ENCODE assay signal across 8 cellular contexts in the genomic region with DNA sequence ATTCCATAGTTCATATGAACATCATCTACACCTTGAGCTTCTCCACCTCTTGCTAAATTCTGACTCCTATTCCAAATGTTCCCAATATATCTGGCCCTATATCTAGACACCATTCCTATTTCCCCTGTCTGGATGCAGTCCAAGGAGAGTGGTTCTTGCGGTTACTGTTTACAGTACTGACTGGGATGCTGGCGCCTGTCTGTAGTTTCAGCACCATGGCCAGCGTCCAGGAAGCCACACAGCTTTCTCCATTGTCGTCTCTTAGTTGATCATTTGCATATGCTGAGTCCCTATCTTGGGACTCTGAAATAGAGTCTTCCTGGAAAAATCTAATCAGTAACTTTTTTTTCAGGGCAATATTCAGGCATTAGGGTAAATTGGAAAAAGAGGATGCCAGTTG. TPM values are rescaled to one million over a fixed set of nuclear protein-coding genes. Genes with fewer than 3 reads are reported as not detected.
DNase-seq lines count a peak whose midpoint lies in the region; ATAC-seq, FAIRE-seq and TF ChIP-seq lines count a peak whose summit lies in the region.

No MANE protein-coding gene starts in this region.

- H3K9me3 Mint-ChIP-seq in activated naive CD8-positive, alpha-beta T cell treated with anti-CD3 and anti-CD28 coated beads, Interleukin-2, amount 50 U/mL, for 24 hours = peaks cover 5% of the 10 kb centered on the region

- no peak for TF ChIP-seq CTCF in A549 (IDR thresholded peaks at IDR 0.05)
- no peak for TF ChIP-seq CTCF in HEK293 (tag by site-specific recombination; IDR thresholded peaks at IDR 0.05)
- TF ChIP-seq CTCF in RWPE2 (IDR thresholded peaks at IDR 0.05; ENCODE audit: poor library complexity, severe bottlenecking) = no peak

- H3K9me3 ChIP-seq in A549 (no peaks in the 10 kb centered on the region), HEK293 (ENCODE audit: control insufficient read depth, insufficient read depth, low read depth, low read length) (no peaks in the 10 kb centered on the region), RWPE2 (ENCODE audit: severe bottlenecking) (no peaks in the 10 kb centered on the region)

- H3K27me3 ChIP-seq in RWPE2 (ENCODE audit: insufficient read depth, poor library complexity, severe bottlenecking) = no peaks in the 10 kb centered on the region

- no peak for TF ChIP-seq POLR2A in A549 (IDR thresholded peaks at IDR 0.05; ENCODE audit: low read length)

- no peak for TF ChIP-seq RAD21 in A549 (conservative IDR thresholded peaks at IDR 0.05 in 1 of 2, IDR thresholded peaks at IDR 0.05 in 1 of 2)

- peak; percentile 29 to 40 for DNase-seq in A549 (ENCODE audit: low read depth in 1 of 2, low spot score in 1 of 2)
- DNase-seq in RWPE2 (ENCODE audit: low spot score) = no peak
- peak; percentile 71 for DNase-seq in activated naive CD8-positive, alpha-beta T cell treated with anti-CD3 and anti-CD28 coated beads, Interleukin-2, amount 50 U/mL, for 24 hours
- peak; percentile 32 to 73 for DNase-seq in left colon
- DNase-seq in stimulated activated naive CD8-positive, alpha-beta T cell treated with anti-CD3 and anti-CD28 coated beads, Interleukin-15, Interleukin-2, amounts not matched to agents 100 U/mL and 50 U/mL, for 24 hours = peak; percentile 75
- DNase-seq in NCI-H1930 (lab: John Stamatoyannopoulos, UW) = no peak

- H3K4me3 ChIP-seq in A549 (no peak overlapping the region), HEK293 (ENCODE audit: low read depth, low read length) (no peak overlapping the region), RWPE2 (ENCODE audit: severe bottlenecking) (no peak overlapping the region)

- H3K27me3 Mint-ChIP-seq in activated naive CD8-positive, alpha-beta T cell treated with anti-CD3 and anti-CD28 coated beads, Interleukin-2, amount 50 U/mL, for 24 hours = peaks cover 37% of the 10 kb centered on the region

- no peak overlapping the region for H3K27ac ChIP-seq in A549
- no peak overlapping the region for H3K27ac ChIP-seq in HEK293 (ENCODE audit: extremely low read depth, low read depth, low read length)
- H3K27ac ChIP-seq in RWPE2 (ENCODE audit: poor library complexity, severe bottlenecking) = no peak overlapping the region

- CTCF ChIA-PET in A549 (lab: Yijun Ruan, JAX) (no interaction called here), HEK293 (lab: Yijun Ruan, JAX) (interaction anchor here (1.8 kb wide), 1 partner anchor 39 kb away, joined by 9 read pairs; no protein-coding TSS in a partner anchor)

- H3K4me2 ChIP-seq in A549 = no peak overlapping the region

- peak; percentile 63 to 66; a peak in 3 of 6 replicates for ATAC-seq in A549
- peak; percentile 50; the same call in 1 of the 3 replicates for ATAC-seq in RWPE2 (ENCODE audit: low read depth)
- ATAC-seq in activated naive CD8-positive, alpha-beta T cell treated with anti-CD3 and anti-CD28 coated beads, Interleukin-2, amount 50 U/mL, for 24 hours = no peak
- ATAC-seq in left colon = peak; percentile 66
- no peak for ATAC-seq in stimulated activated naive CD8-positive, alpha-beta T cell treated with anti-CD3 and anti-CD28 coated beads, Interleukin-15, Interleukin-2, amounts not matched to agents 100 U/mL and 50 U/mL, for 24 hours
- no peak for ATAC-seq in HG02981 (IDR thresholded peaks at IDR 0.05; ENCODE audit: unreplicated experiment)

- H3K4me3 Mint-ChIP-seq in activated naive CD8-positive, alpha-beta T cell treated with anti-CD3 and anti-CD28 coated beads, Interleukin-2, amount 50 U/mL, for 24 hours = no peak overlapping the region

- H3K36me3 ChIP-seq in HEK293 (ENCODE audit: control insufficient read depth in 2 of 2, insufficient read depth in 1 of 2, low read length in 2 of 2) = no peaks in the 10 kb centered on the region
- H3K36me3 ChIP-seq in RWPE2 (ENCODE audit: low read depth) = no peaks in the 10 kb centered on the region

- no peaks in the 10 kb centered on the region for H3K36me3 Mint-ChIP-seq in activated naive CD8-positive, alpha-beta T cell treated with anti-CD3 and anti-CD28 coated beads, Interleukin-2, amount 50 U/mL, for 24 hours (ENCODE audit: low read depth)

- WGBS in A549 (ENCODE audit: missing lambda C conversion rate) = 9% methylated on average over 4 of the region's 4 CpGs

- peaks cover 41% of the 10 kb centered on the region for H3K4me1 Mint-ChIP-seq in activated naive CD8-positive, alpha-beta T cell treated with anti-CD3 and anti-CD28 coated beads, Interleukin-2, amount 50 U/mL, for 24 hours

- POLR2A ChIA-PET in A549 (lab: Yijun Ruan, JAX) (interaction anchor here (0.6 kb wide), 1 partner anchor 418 kb away, joined by 3 read pairs; no protein-coding TSS in a partner anchor), HEK293 (lab: Yijun Ruan, JAX) (no interaction called here)

- no peaks in the 10 kb centered on the region for H3K4me1 ChIP-seq in A549
- no peaks in the 10 kb centered on the region for H3K4me1 ChIP-seq in HEK293 (ENCODE audit: control insufficient read depth, insufficient read depth, low read length)
- no peaks in the 10 kb centered on the region for H3K4me1 ChIP-seq in RWPE2 (ENCODE audit: insufficient read depth, poor library complexity, severe bottlenecking)

- TF ChIP-seq EP300 in A549 (IDR thresholded peaks at IDR 0.05) = no peak

- intact Hi-C loops in left colon (cut with DNase I, micrococcal nuclease) = no loop called here

- peak; percentile 54 for FAIRE-seq in A549 (lab: Jason Lieb, UNC)

- no peak overlapping the region for H3K27ac Mint-ChIP-seq in activated naive CD8-positive, alpha-beta T cell treated with anti-CD3 and anti-CD28 coated beads, Interleukin-2, amount 50 U/mL, for 24 hours

TF ChIP-seq in A549, 52 proteins besides CTCF, POLR2A, EP300 and RAD21 (continues in another document):
- TF ChIP-seq MAZ (IDR thresholded peaks at IDR 0.05; ENCODE audit: borderline replicate concordance, low read depth, low read length) (no peak), NR3C1 (IDR thresholded peaks at IDR 0.05) (no peak), FOXS1 (CRISPR knock-in tag; IDR thresholded peaks at IDR 0.05) (no peak), CBX8 (IDR thresholded peaks at IDR 0.05) (no peak), EHMT2 (IDR thresholded peaks at IDR 0.05; ENCODE audit: low read depth) (peak; percentile 96), TP53 (CRISPR knock-in tag; IDR thresholded peaks at IDR 0.05) (no peak), RFX5 (IDR thresholded peaks at IDR 0.05) (no peak), CBX2 (IDR thresholded peaks at IDR 0.05; ENCODE audit: borderline replicate concordance, low read depth) (no peak), JUNB (IDR thresholded peaks at IDR 0.05) (no peak), TFCP2L1 (CRISPR knock-in tag; IDR thresholded peaks at IDR 0.05) (no peak)
- TF ChIP-seq, protein P1, sequence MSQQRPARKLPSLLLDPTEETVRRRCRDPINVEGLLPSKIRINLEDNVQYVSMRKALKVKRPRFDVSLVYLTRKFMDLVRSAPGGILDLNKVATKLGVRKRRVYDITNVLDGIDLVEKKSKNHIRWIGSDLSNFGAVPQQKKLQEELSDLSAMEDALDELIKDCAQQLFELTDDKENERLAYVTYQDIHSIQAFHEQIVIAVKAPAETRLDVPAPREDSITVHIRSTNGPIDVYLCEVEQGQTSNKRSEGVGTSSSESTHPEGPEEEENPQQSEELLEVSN (IDR thresholded peaks at IDR 0.05; ENCODE audit: borderline replicate concordance, low read depth) = no peak

TF ChIP-seq in HEK293, 187 proteins besides CTCF, POLR2A, EP300 and RAD21 (continues in another document):
- TF ChIP-seq ZNF76 (tag by site-specific recombination; IDR thresholded peaks at IDR 0.05; ENCODE audit: borderline replicate concordance, low read depth) = no peak
- TF ChIP-seq PBX3 (CRISPR knock-in tag; IDR thresholded peaks at IDR 0.05) = 0 out of 2 replicates have a peak, but pooled peaks have one; percentile 57

RNA-seq across cellular contexts. Expression of gene LAIR2, which starts 14.9 kb away (rescaled TPM):
- polyA plus RNA-seq in A549 (2011; rRNA removed) (not detected in 2 replicates), A549 (2017; fragmentation: RNase III; extraction: RNeasy Plus Mini Kit Qiagen cat#74134 plus additional on column Dnase treatment) (not detected in 3 replicates)
- polyA plus RNA-seq in A549 (2012; cell fraction: cytosol; rRNA removed) = not detected in 2 replicates
- polyA plus RNA-seq in A549 (2012; cell fraction: nucleus; rRNA removed) = not detected in 2 replicates
- not detected in 2 replicates for polyA minus RNA-seq in A549 (2011; rRNA and poly(A)+ RNA removed)
- total RNA-seq in left colon = not detected

RNA-seq across cellular contexts. Expression of gene CDC42EP5, which starts 44.4 kb away (rescaled TPM):
- not detected in 2 replicates for polyA plus RNA-seq in A549 (2011; rRNA removed)
- 0.16 TPM in 1 of 2 replicates, not detected in the other for polyA plus RNA-seq in A549 (2012; cell fraction: cytosol; rRNA removed)
- polyA plus RNA-seq in A549 (2012; cell fraction: nucleus; rRNA removed) = not detected in 2 replicates
- polyA plus RNA-seq in A549 (2017; fragmentation: RNase III; extraction: RNeasy Plus Mini Kit Qiagen cat#74134 plus additional on column Dnase treatment) = not detected in 3 replicates
- polyA minus RNA-seq in A549 (2011; rRNA and poly(A)+ RNA removed) = not detected in 2 replicates
- total RNA-seq in left colon = 100 to 1,000 TPM; 501 to 569 TPM

RNA-seq across cellular contexts. Expression of gene LENG9, which starts 53.9 kb away (rescaled TPM):
- polyA plus RNA-seq in A549 (2011; rRNA removed) (1.9 and 2.1 TPM in 2 replicates), A549 (2017; fragmentation: RNase III; extraction: RNeasy Plus Mini Kit Qiagen cat#74134 plus additional on column Dnase treatment) (3.8 to 4.9 TPM (median 4.1 TPM) in 3 replicates)
- 1.6 and 2.8 TPM in 2 replicates for polyA plus RNA-seq in A549 (2012; cell fraction: cytosol; rRNA removed)
- polyA plus RNA-seq in A549 (2012; cell fraction: nucleus; rRNA removed) = 2.2 and 4.1 TPM in 2 replicates
- polyA minus RNA-seq in A549 (2011; rRNA and poly(A)+ RNA removed) = 3.7 and 5.1 TPM in 2 replicates
- total RNA-seq in left colon = 10 to 100 TPM; 16.7 to 17.1 TPM

RNA-seq across cellular contexts. Expression of gene LILRA2, which starts 56.1 kb away (rescaled TPM):
- polyA plus RNA-seq in A549 (2011; rRNA removed) = not detected in 2 replicates
- polyA plus RNA-seq in A549 (2012; cell fraction: cytosol; rRNA removed) = not detected in 2 replicates
- not detected in 2 replicates for polyA plus RNA-seq in A549 (2012; cell fraction: nucleus; rRNA removed)
- not detected in 3 replicates for polyA plus RNA-seq in A549 (2017; fragmentation: RNase III; extraction: RNeasy Plus Mini Kit Qiagen cat#74134 plus additional on column Dnase treatment)
- polyA minus RNA-seq in A549 (2011; rRNA and poly(A)+ RNA removed) = not detected in 2 replicates
- total RNA-seq in left colon = 1 to 10 TPM in 1 of 2 donors, under 1 TPM in 1; 0.55 to 1.1 TPM

Comparison
In these comparisons a context has a peak if more than half of its experiments do, and no peak if none do; other contexts are left out.
1. ATAC-seq: peak in A549 (2 of 2), RWPE2 (single experiment) and left colon (single experiment); none in activated naive CD8-positive, alpha-beta T cell treated with anti-CD3 and anti-CD28 coated beads, Interleukin-2, amount 50 U/mL, for 24 hours (single experiment), stimulated activated naive CD8-positive, alpha-beta T cell treated with anti-CD3 and anti-CD28 coated beads, Interleukin-15, Interleukin-2, amounts not matched to agents 100 U/mL and 50 U/mL, for 24 hours (single experiment) and HG02981 (single experiment).
2. DNase-seq: peak in A549 (2 of 2), activated naive CD8-positive, alpha-beta T cell treated with anti-CD3 and anti-CD28 coated beads, Interleukin-2, amount 50 U/mL, for 24 hours (single experiment), left colon (2 of 2) and stimulated activated naive CD8-positive, alpha-beta T cell treated with anti-CD3 and anti-CD28 coated beads, Interleukin-15, Interleukin-2, amounts not matched to agents 100 U/mL and 50 U/mL, for 24 hours (single experiment); none in RWPE2 (single experiment) and NCI-H1930 (0 of 2).
3. Of the 5 proteins assayed by ChIP-seq in both HEK293 and A549: peak only in HEK293: PBX3; only in A549: none; in both: REST; in neither: 3.